Comparison of ENCODE assay signal across 1 cellular context in the genomic region with DNA sequence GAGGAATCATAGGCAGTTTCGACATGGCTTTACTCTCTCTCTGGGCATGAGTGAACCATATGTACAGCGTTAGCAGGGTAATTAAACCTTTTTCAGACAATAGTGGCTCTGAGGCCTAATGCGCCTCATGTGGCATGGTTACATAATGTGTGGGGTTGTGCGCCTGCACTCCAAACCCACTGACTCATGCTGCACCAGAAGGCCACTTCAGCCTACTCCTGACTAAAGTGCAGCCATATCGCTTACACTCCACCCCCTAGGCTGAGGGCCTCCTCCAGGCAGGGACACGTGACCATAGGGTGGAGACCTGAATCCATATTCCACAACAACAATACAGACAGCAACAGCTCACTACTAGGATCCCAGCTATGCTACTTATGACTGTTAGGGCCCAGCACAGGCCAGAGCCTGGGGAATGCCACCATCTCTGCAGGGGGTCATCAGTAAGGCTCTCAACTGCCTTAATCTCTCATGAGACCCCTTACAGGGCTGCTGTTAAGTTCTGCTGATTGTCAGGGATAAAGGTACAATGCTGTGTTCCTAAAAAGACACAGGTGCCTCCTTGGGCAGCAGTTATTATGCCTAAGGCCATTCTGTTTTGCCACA.
TF ChIP-seq lines count a peak whose summit lies in the region.

No MANE protein-coding gene starts in this region.

TF ChIP-seq in SK-N-SH treated with all-trans-retinoic acid at 6 μM for 48 hours, 23 proteins besides CTCF, POLR2A, EP300 and RAD21 (continued from another document):
- TF ChIP-seq GLIS3 (CRISPR knock-in tag; IDR thresholded peaks at IDR 0.05) (no peak), PPARA (CRISPR knock-in tag; IDR thresholded peaks at IDR 0.05; ENCODE audit: borderline replicate concordance) (no peak), TOX (CRISPR knock-in tag; IDR thresholded peaks at IDR 0.05; ENCODE audit: borderline replicate concordance) (no peak), ARNTL (CRISPR knock-in tag; IDR thresholded peaks at IDR 0.05; ENCODE audit: borderline replicate concordance, low read depth) (no peak), POU6F1 (CRISPR knock-in tag; IDR thresholded peaks at IDR 0.05; ENCODE audit: borderline replicate concordance, low read depth) (no peak), ZC3H10 (CRISPR knock-in tag; IDR thresholded peaks at IDR 0.05) (no peak), ZNF70 (CRISPR knock-in tag; IDR thresholded peaks at IDR 0.05) (no peak), ZNF565 (CRISPR knock-in tag; conservative IDR thresholded peaks at IDR 0.05; ENCODE audit: low read depth) (no peak), CSDC2 (CRISPR knock-in tag; IDR thresholded peaks at IDR 0.05) (no peak), PATZ1 (CRISPR knock-in tag; IDR thresholded peaks at IDR 0.05; ENCODE audit: borderline replicate concordance) (no peak), SNAI2 (CRISPR knock-in tag; IDR thresholded peaks at IDR 0.05) (no peak), ZFP3 (CRISPR knock-in tag; IDR thresholded peaks at IDR 0.05) (no peak)
